Comparison of ENCODE assay signal across 18 cellular contexts in the genomic region with DNA sequence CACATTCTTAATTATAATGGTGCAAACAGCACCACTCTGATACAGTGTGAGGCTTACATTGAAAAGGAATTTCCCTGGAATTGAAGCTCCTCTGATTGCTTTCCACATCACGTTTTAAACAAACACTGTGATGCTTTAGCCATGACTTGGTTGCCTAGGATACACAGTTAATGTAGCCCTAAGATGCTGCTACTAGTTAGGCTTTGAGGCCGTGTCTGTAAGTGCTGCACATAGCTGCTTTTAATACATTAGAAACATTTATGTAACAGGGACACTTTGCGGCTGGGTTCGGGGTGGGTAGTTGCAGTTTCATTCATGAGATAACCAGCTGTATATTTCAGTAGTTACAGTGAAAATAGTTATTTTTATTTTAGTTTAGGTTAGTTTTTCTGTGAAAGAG.
DNase-seq lines count a peak whose midpoint lies in the region; ATAC-seq and TF ChIP-seq lines count a peak whose summit lies in the region.
"Had no signal": no experiment of that assay in that cellular context is flagged by ENCODE, and none has a peak within 500 bp of the region (broad histone marks: within the 10 kb centered on the region; RNA-seq: fewer than 3 reads in every experiment).

No MANE protein-coding gene starts in this region.

- H3K4me3 ChIP-seq in colonic mucosa = no peak overlapping the region
- H3K4me3 ChIP-seq: gastroesophageal sphincter, lung, testis had no signal

- no peak overlapping the region for H3K27ac Mint-ChIP-seq in activated T-helper 2 cell treated with anti-CD3 and anti-CD28 coated beads, Interferon-gamma antibody, Interleukin-2, Interleukin-4, amounts not matched to agents 10 μg/mL and 5 μg/mL and 100 μg/mL, durations not matched to agents 14 hours and 24 hours and 36 hours
- H3K27ac Mint-ChIP-seq: nephron progenitor cell had no signal

- H3K36me3 Mint-ChIP-seq in activated T-helper 2 cell treated with anti-CD3 and anti-CD28 coated beads, Interferon-gamma antibody, Interleukin-2, Interleukin-4, amounts not matched to agents 10 μg/mL and 5 μg/mL and 100 μg/mL, durations not matched to agents 14 hours and 24 hours and 36 hours (ENCODE audit: low read depth) = no peaks in the 10 kb centered on the region

- H3K27ac ChIP-seq in colonic mucosa = no peak overlapping the region
- H3K27ac ChIP-seq: gastroesophageal sphincter, testis had no signal

- no peaks in the 10 kb centered on the region for H3K4me1 Mint-ChIP-seq in activated T-helper 2 cell treated with anti-CD3 and anti-CD28 coated beads, Interferon-gamma antibody, Interleukin-2, Interleukin-4, amounts not matched to agents 10 μg/mL and 5 μg/mL and 100 μg/mL, durations not matched to agents 14 hours and 24 hours and 36 hours (ENCODE audit: low read depth)
- H3K4me1 Mint-ChIP-seq: nephron progenitor cell had no signal

- no peaks in the 10 kb centered on the region for H3K9me3 ChIP-seq in colonic mucosa
- H3K9me3 ChIP-seq: gastroesophageal sphincter, testis had no signal

- ATAC-seq in GM21526 (IDR thresholded peaks at IDR 0.05; ENCODE audit: low FRiP score, unreplicated experiment) = no peak
- no peak for ATAC-seq in HG03097 (IDR thresholded peaks at IDR 0.05; ENCODE audit: low FRiP score, unreplicated experiment)
- ATAC-seq: gastroesophageal sphincter, right cardiac atrium had no signal

- intact Hi-C loops in activated T-helper 2 cell treated with anti-CD3 and anti-CD28 coated beads, Interferon-gamma antibody, Interleukin-2, Interleukin-4, amounts not matched to agents 10 μg/mL and 5 μg/mL and 100 μg/mL, durations not matched to agents 14 hours and 24 hours and 36 hours (cut with micrococcal nuclease) = no loop called here
- intact Hi-C loops in colonic mucosa (cut with DNase I) = no loop called here

- TF ChIP-seq CTCF in colonic mucosa (IDR thresholded peaks at IDR 0.05) = no peak

- no peak overlapping the region for H3K4me3 Mint-ChIP-seq in activated T-helper 2 cell treated with anti-CD3 and anti-CD28 coated beads, Interferon-gamma antibody, Interleukin-2, Interleukin-4, amounts not matched to agents 10 μg/mL and 5 μg/mL and 100 μg/mL, durations not matched to agents 14 hours and 24 hours and 36 hours (ENCODE audit: low read depth)
- H3K4me3 Mint-ChIP-seq: nephron progenitor cell had no signal

- no peak overlapping the region for H3K9ac ChIP-seq in colonic mucosa (ENCODE audit: low read depth in 2 of 2, low read length in 2 of 2)

- no peaks in the 10 kb centered on the region for H3K36me3 ChIP-seq in colonic mucosa
- H3K36me3 ChIP-seq: gastroesophageal sphincter had no signal

- H3K9me3 Mint-ChIP-seq in activated T-helper 2 cell treated with anti-CD3 and anti-CD28 coated beads, Interferon-gamma antibody, Interleukin-2, Interleukin-4, amounts not matched to agents 10 μg/mL and 5 μg/mL and 100 μg/mL, durations not matched to agents 14 hours and 24 hours and 36 hours = no peaks in the 10 kb centered on the region
- H3K9me3 Mint-ChIP-seq: nephron progenitor cell had no signal

- no peaks in the 10 kb centered on the region for H3K4me1 ChIP-seq in colonic mucosa
- H3K4me1 ChIP-seq: gastroesophageal sphincter, testis had no signal

- H3K27me3 ChIP-seq in colonic mucosa = no peaks in the 10 kb centered on the region
- H3K27me3 ChIP-seq: gastroesophageal sphincter, testis had no signal

- DNase-seq in COR-L47 (lab: John Stamatoyannopoulos, UW) (peak; percentile 77), M059J (ENCODE audit: low read depth) (peak; percentile 60), astrocyte of the hippocampus (ENCODE audit: low read depth, low spot score) (peak; percentile 66), medulla oblongata (ENCODE audit: extremely low spot score) (peak; percentile 40), colonic mucosa (no peak)
- no peak for DNase-seq in activated T-helper 2 cell treated with anti-CD3 and anti-CD28 coated beads, Interferon-gamma antibody, Interleukin-2, Interleukin-4, amounts not matched to agents 10 μg/mL and 5 μg/mL and 100 μg/mL, durations not matched to agents 14 hours and 24 hours and 36 hours (ENCODE audit: low spot score)
- DNase-seq: activated CD8-positive, alpha-beta memory T cell treated with anti-CD3 and anti-CD28 coated beads, Interleukin-2, amount 50 U/mL, for 4 hours; activated naive CD4-positive, alpha-beta T cell treated with anti-CD3 and anti-CD28 coated beads, Interleukin-2, amount 50 U/mL, for 16 hours; NCI-H2171; nephron progenitor cell; right cardiac atrium; stimulated activated CD4-positive, alpha-beta T cell treated with anti-CD3 and anti-CD28 coated beads, Interleukin-1b, Interleukin-23, amount 100 ng/mL, for 48 hours; T-helper 9 cell; testis had no signal

- H3K27me3 Mint-ChIP-seq in activated T-helper 2 cell treated with anti-CD3 and anti-CD28 coated beads, Interferon-gamma antibody, Interleukin-2, Interleukin-4, amounts not matched to agents 10 μg/mL and 5 μg/mL and 100 μg/mL, durations not matched to agents 14 hours and 24 hours and 36 hours (ENCODE audit: low read depth) = no peaks in the 10 kb centered on the region

Comparison
In these comparisons a context has a peak if more than half of its experiments do, and no peak if none do; other contexts are left out.
1. DNase-seq: peak in COR-L47 (single experiment), M059J (single experiment), astrocyte of the hippocampus (single experiment) and medulla oblongata (single experiment); none in activated T-helper 2 cell treated with anti-CD3 and anti-CD28 coated beads, Interferon-gamma antibody, Interleukin-2, Interleukin-4, amounts not matched to agents 10 μg/mL and 5 μg/mL and 100 μg/mL, durations not matched to agents 14 hours and 24 hours and 36 hours (single experiment) and colonic mucosa (single experiment).